In genomic region chr16:81633147-81633619, GRCh38 we compare ENCODE assay signal across 1 cellular context.
TF ChIP-seq lines count a peak whose summit lies in the region.

No MANE protein-coding gene starts in this region.

TF ChIP-seq in IMR-90, 13 proteins besides CTCF, POLR2A, EP300 and RAD21 (continued from another document):
- TF ChIP-seq FOS (IDR thresholded peaks at IDR 0.05; ENCODE audit: low read depth, low read length) = no peak
